ENCODE assay signal across 8 cellular contexts in the genomic region with DNA sequence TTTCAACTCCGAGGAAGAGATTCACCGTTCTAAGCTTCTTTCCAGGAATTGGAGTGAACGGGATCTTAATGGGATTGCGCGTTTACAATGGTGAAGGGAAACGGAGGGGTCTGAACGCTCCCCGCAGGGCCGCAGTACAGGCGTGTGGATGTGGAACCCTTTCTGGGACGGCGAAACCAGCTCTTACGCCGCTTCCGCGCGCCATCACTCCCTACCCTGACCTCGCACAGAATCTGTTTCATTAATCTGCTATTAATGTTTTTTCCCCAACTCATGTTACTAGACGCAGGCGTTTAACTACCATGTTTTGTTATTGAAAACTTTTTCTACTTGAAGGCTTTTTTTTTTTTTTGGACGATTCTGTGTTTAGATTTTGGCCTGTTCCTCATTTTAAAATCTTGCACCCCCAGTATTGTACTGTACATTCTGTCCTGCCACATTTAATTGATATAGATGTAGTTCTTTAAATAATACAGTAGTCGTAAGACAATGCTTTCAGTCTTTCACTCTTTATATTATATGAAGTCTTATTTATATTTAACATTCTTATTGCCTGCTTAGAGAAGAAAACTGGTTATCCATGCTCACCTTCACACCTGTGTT. TPM values are rescaled to one million over a fixed set of nuclear protein-coding genes. Genes with fewer than 3 reads are reported as not detected.
A peak's percentile ranks its signal among the peaks of the same experiment; 100 is the strongest.
DNase-seq lines count a peak whose midpoint lies in the region; FAIRE-seq lines count a peak whose summit lies in the region.

No MANE protein-coding gene starts in this region.

- FAIRE-seq in small intestine (lab: Jason Lieb, UNC): no peak

- 1% methylated on average over 22 of the region's 22 CpGs for WGBS in small intestine, 3 donors

- H3K36me3 Mint-ChIP-seq in activated naive CD8-positive, alpha-beta T cell treated with anti-CD3 and anti-CD28 coated beads for 36 hours: peaks cover 12% of the 10 kb centered on the region

- H3K27ac Mint-ChIP-seq in activated naive CD8-positive, alpha-beta T cell treated with anti-CD3 and anti-CD28 coated beads for 36 hours: peak overlapping the region; percentile 99

- peak overlapping the region; percentile 91 for H3K9ac ChIP-seq in iPS-18a (ENCODE audit: low read length)

- peak overlapping the region; percentile 89 for H3K27ac ChIP-seq in iPS-18a (ENCODE audit: low read length)
- peak overlapping the region; percentile 66 to 99 for H3K27ac ChIP-seq in small intestine (ENCODE audit: low read depth in 1 of 2, low read length in 1 of 2)

- H3K36me3 ChIP-seq in iPS-18a (ENCODE audit: control insufficient read depth, low read depth, low read length) (no peaks in the 10 kb centered on the region), small intestine (ENCODE audit: control insufficient read depth in 2 of 2, insufficient read depth in 2 of 2, low read length in 2 of 2) (no peaks in the 10 kb centered on the region), MG63 (no peaks in the 10 kb centered on the region)

- H3K27me3 Mint-ChIP-seq in activated naive CD8-positive, alpha-beta T cell treated with anti-CD3 and anti-CD28 coated beads for 36 hours: no peaks in the 10 kb centered on the region

- peaks cover 24% of the 10 kb centered on the region for H3K4me1 Mint-ChIP-seq in activated naive CD8-positive, alpha-beta T cell treated with anti-CD3 and anti-CD28 coated beads for 36 hours

- DNase-seq in SKM-1 treated with dmso at 0.1 percent for 144 hours (lab: John Stamatoyannopoulos, UW; ENCODE audit: unreplicated experiment) (peak; percentile 36), SKM-1 (lab: John Stamatoyannopoulos, UW; ENCODE audit: unreplicated experiment) (no peak), HCEC 1CT (peak; percentile 69), NCI-H2029 treated with DMSO at 0.1 percent for 48 hours (lab: John Stamatoyannopoulos, UW) (peak; percentile 84), small intestine (no peak), MG63 (no peak)
- DNase-seq in activated naive CD8-positive, alpha-beta T cell treated with anti-CD3 and anti-CD28 coated beads for 36 hours: peak; percentile 35

- H3K4me3 Mint-ChIP-seq in activated naive CD8-positive, alpha-beta T cell treated with anti-CD3 and anti-CD28 coated beads for 36 hours: peak overlapping the region; percentile 99

- no peaks in the 10 kb centered on the region for H3K9me3 Mint-ChIP-seq in activated naive CD8-positive, alpha-beta T cell treated with anti-CD3 and anti-CD28 coated beads for 36 hours

- H3K4me1 ChIP-seq in iPS-18a (ENCODE audit: control insufficient read depth, low read depth, low read length): peaks cover 8% of the 10 kb centered on the region
- H3K4me1 ChIP-seq in small intestine (ENCODE audit: control insufficient read depth in 2 of 2, insufficient read depth in 1 of 2, low read depth in 1 of 2, low read length in 1 of 2): peaks cover 0 to 3% of the 10 kb centered on the region in 2 donors

- H3K4me3 ChIP-seq in iPS-18a (ENCODE audit: low read length): peak overlapping the region; percentile 88
- H3K4me3 ChIP-seq in small intestine (ENCODE audit: low read depth in 1 of 2, low read length in 2 of 2): peak overlapping the region; percentile 31 to 82
- no peak overlapping the region for H3K4me3 ChIP-seq in MG63

- H3K27me3 ChIP-seq in iPS-18a (ENCODE audit: control insufficient read depth, insufficient read depth, low read length): no peaks in the 10 kb centered on the region
- H3K27me3 ChIP-seq in small intestine (ENCODE audit: control insufficient read depth in 2 of 2, insufficient read depth in 2 of 2, low read length in 2 of 2): no peaks in the 10 kb centered on the region
- H3K27me3 ChIP-seq in MG63: no peaks in the 10 kb centered on the region

- no peaks in the 10 kb centered on the region for H3K9me3 ChIP-seq in iPS-18a (ENCODE audit: control insufficient read depth, low read depth, low read length)
- H3K9me3 ChIP-seq in small intestine (ENCODE audit: control insufficient read depth, low read depth): no peaks in the 10 kb centered on the region
- no peaks in the 10 kb centered on the region for H3K9me3 ChIP-seq in MG63

RNA-seq across cellular contexts. Expression of a gene that starts 0.7 kb away (rescaled TPM):
- total RNA-seq in activated naive CD8-positive, alpha-beta T cell treated with anti-CD3 and anti-CD28 coated beads for 36 hours: 10 to 100 TPM; 13.6 to 14.4 TPM
- polyA plus RNA-seq in small intestine: 1 to 10 TPM; 2.0 to 7.8 (median 6.1) TPM
- not detected in 2 replicates for total RNA-seq in MG63 (2014; rRNA removed; shearing (Covaris generic); ENCODE audit: low replicate concordance)

RNA-seq across cellular contexts. Expression of a gene that starts 50.3 kb away (rescaled TPM):
- 1 to 10 TPM; 4.8 to 5.8 TPM for total RNA-seq in activated naive CD8-positive, alpha-beta T cell treated with anti-CD3 and anti-CD28 coated beads for 36 hours
- 1 to 10 TPM in 1 of 3 donors, under 1 TPM in 2; under 0.01 to 1.1 (median 0.81) TPM for polyA plus RNA-seq in small intestine
- total RNA-seq in MG63 (2014; rRNA removed; shearing (Covaris generic); ENCODE audit: low replicate concordance): 0.13 and 0.39 TPM in 2 replicates

Comparison
In these comparisons a context has a peak if more than half of its experiments do, and no peak if none do; other contexts are left out.
1. DNase-seq: peak in SKM-1 treated with dmso at 0.1 percent for 144 hours (single experiment), HCEC 1CT (single experiment), NCI-H2029 treated with DMSO at 0.1 percent for 48 hours (single experiment) and activated naive CD8-positive, alpha-beta T cell treated with anti-CD3 and anti-CD28 coated beads for 36 hours (single experiment); none in SKM-1 (single experiment), small intestine (single experiment) and MG63 (single experiment).
2. RNA of a gene that starts 0.7 kb away (total RNA-seq): 13.6 to 14.4 TPM in activated naive CD8-positive, alpha-beta T cell treated with anti-CD3 and anti-CD28 coated beads for 36 hours; not detected in MG63; every median in the first group is over 10 times any median in the second.